13 cellular contexts compared by ENCODE assay signal in genomic region chr2:105144941-105145300, GRCh38.
DNase-seq lines count a peak whose midpoint lies in the region; ATAC-seq, FAIRE-seq and TF ChIP-seq lines count a peak whose summit lies in the region.
"Had no signal": no experiment of that assay in that cellular context is flagged by ENCODE, and none has a peak within 500 bp of the region (broad histone marks: within the 10 kb centered on the region; RNA-seq: fewer than 3 reads in every experiment).

No MANE protein-coding gene starts in this region.

- peaks cover 42% of the 10 kb centered on the region for H3K4me1 Mint-ChIP-seq in endodermal cell

- 91% methylated on average over 2 of the region's 2 CpGs; no CpG with 5 or more reads in 1 of the 2 experiments for WGBS in endodermal cell (ENCODE audit: insufficient coverage in 1 of 2, insufficient read length in 1 of 2), 2 experiments
- 36 to 51% (median 41%) methylated on average over 2 of the region's 2 CpGs for WGBS in small intestine, 3 donors

- H4K20me1 ChIP-seq in BLaER1: no peaks in the 10 kb centered on the region

- no peak for FAIRE-seq in small intestine (lab: Jason Lieb, UNC)

- H3K27me3 ChIP-seq in BLaER1 (no peaks in the 10 kb centered on the region), endodermal cell (ENCODE audit: control insufficient read depth, insufficient read depth, low read length, poor library complexity, severe bottlenecking) (peaks cover 83% of the 10 kb centered on the region), small intestine (ENCODE audit: control insufficient read depth in 2 of 2, insufficient read depth in 2 of 2, low read length in 2 of 2) (peaks cover 0 to 6% of the 10 kb centered on the region in 2 donors)

- DNase-seq in endodermal cell: no peak
- no peak for DNase-seq in mucosa of gallbladder (ENCODE audit: low spot score)
- DNase-seq in AG08395 (ENCODE audit: low spot score): no peak
- DNase-seq in small intestine: no peak
- DNase-seq in cerebellar nuclear complex (lab: John Stamatoyannopoulos, UW): no peak
- DNase-seq: NCI-H2227 treated with DMSO at 0.1 percent for 48 hours, stomach had no signal

- H3K9me3 ChIP-seq in BLaER1 (no peaks in the 10 kb centered on the region), endodermal cell (ENCODE audit: control insufficient read depth, low read length) (no peaks in the 10 kb centered on the region), small intestine (ENCODE audit: control insufficient read depth, low read depth) (no peaks in the 10 kb centered on the region)
- H3K9me3 ChIP-seq: SJSA1, stomach had no signal

- no peaks in the 10 kb centered on the region for H3K9me3 Mint-ChIP-seq in endodermal cell

- peak overlapping the region; percentile 65 for H3K4me2 ChIP-seq in BLaER1

- H3K4me1 ChIP-seq in BLaER1 (peaks cover 8% of the 10 kb centered on the region), endodermal cell (ENCODE audit: control insufficient read depth, insufficient read depth, low read length) (peaks cover 10% of the 10 kb centered on the region), small intestine (ENCODE audit: control insufficient read depth in 2 of 2, insufficient read depth in 1 of 2, low read depth in 1 of 2, low read length in 1 of 2) (peaks cover 0 to 3% of the 10 kb centered on the region in 2 donors)
- H3K4me1 ChIP-seq: SJSA1 had no signal

- H3K36me3 ChIP-seq in BLaER1 (no peaks in the 10 kb centered on the region), endodermal cell (ENCODE audit: control insufficient read depth, insufficient read depth, low read length) (no peaks in the 10 kb centered on the region), small intestine (ENCODE audit: control insufficient read depth in 2 of 2, insufficient read depth in 2 of 2, low read length in 2 of 2) (no peaks in the 10 kb centered on the region)
- H3K36me3 ChIP-seq: SJSA1, stomach had no signal

- no peak for TF ChIP-seq CTCF in endodermal cell (conservative IDR thresholded peaks at IDR 0.05)

- H3K27ac ChIP-seq in BLaER1 (no peak overlapping the region), endodermal cell (ENCODE audit: low read depth, low read length) (no peak overlapping the region), small intestine (ENCODE audit: low read depth in 1 of 2, low read length in 1 of 2) (no peak overlapping the region)
- H3K27ac ChIP-seq: HL-60, SJSA1, stomach had no signal

- H3K27ac Mint-ChIP-seq in endodermal cell: no peak overlapping the region

- H3K27me3 Mint-ChIP-seq in endodermal cell (ENCODE audit: insufficient read depth): peaks cover 54% of the 10 kb centered on the region

- H3K4me3 ChIP-seq in BLaER1 (peak overlapping the region; percentile 69; the same call in 1 of the 2 replicates), endodermal cell (ENCODE audit: low read length) (no peak overlapping the region), small intestine (ENCODE audit: low read depth in 1 of 2, low read length in 2 of 2) (no peak overlapping the region)
- H3K4me3 ChIP-seq: SJSA1 had no signal

- ATAC-seq in GM19023 (IDR thresholded peaks at IDR 0.05; ENCODE audit: unreplicated experiment) (peak; percentile 47), HG03442 (IDR thresholded peaks at IDR 0.05; ENCODE audit: unreplicated experiment) (peak; percentile 50)
- ATAC-seq: left lobe of liver had no signal

- H3K4me3 Mint-ChIP-seq in endodermal cell: peak overlapping the region; percentile 68

- H3K36me3 Mint-ChIP-seq in endodermal cell (ENCODE audit: low read depth): no peaks in the 10 kb centered on the region

- no peak overlapping the region for H3K9ac ChIP-seq in BLaER1
- no peak overlapping the region for H3K9ac ChIP-seq in endodermal cell (ENCODE audit: extremely low read depth, low read length, poor library complexity, severe bottlenecking)
